Comparison of ENCODE assay signal across 1 cellular context in genomic region chr4:21507439-21507838, GRCh38.
TF ChIP-seq lines count a peak whose summit lies in the region.

No MANE protein-coding gene starts in this region.

TF ChIP-seq in WTC11, 78 proteins besides CTCF, POLR2A, EP300 and RAD21 (continued from another document):
- TF ChIP-seq GTF2I (CRISPR knock-in tag; conservative IDR thresholded peaks at IDR 0.05) (no peak), RELA (CRISPR knock-in tag; IDR thresholded peaks at IDR 0.05; ENCODE audit: borderline replicate concordance) (no peak), HMGXB4 (CRISPR knock-in tag; IDR thresholded peaks at IDR 0.05) (no peak), ZNF219 (CRISPR knock-in tag; IDR thresholded peaks at IDR 0.05; ENCODE audit: borderline replicate concordance) (no peak), ATF1 (CRISPR knock-in tag; IDR thresholded peaks at IDR 0.05) (no peak), SMAD3 (CRISPR knock-in tag; IDR thresholded peaks at IDR 0.05; ENCODE audit: borderline replicate concordance) (no peak), IRF1 (CRISPR knock-in tag; IDR thresholded peaks at IDR 0.05) (no peak)
